In the genomic region with DNA sequence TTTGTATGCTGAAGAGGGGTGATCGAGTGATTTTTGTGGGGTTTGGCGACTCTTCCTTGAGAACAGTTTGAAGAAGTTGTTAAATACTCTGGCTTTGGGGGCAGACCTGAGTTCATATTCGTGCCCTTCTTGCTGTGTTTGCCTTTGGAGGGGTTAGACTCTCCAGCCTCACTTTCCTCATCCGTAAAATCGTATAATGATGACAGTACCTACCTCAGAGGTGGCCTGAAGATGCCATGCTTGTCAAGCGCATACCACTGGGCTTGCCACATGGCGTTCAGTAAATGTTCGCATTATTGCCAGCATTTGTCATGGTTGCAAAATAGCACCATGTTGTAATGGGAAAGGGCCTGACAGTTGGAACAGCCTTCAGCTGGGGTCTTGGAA, we compare ENCODE assay signal across 1 cellular context.
TF ChIP-seq lines count a peak whose summit lies in the region.

No MANE protein-coding gene starts in this region.

TF ChIP-seq in GM23338, 12 proteins besides CTCF, POLR2A, EP300 and RAD21 (continued from another document):
- TF ChIP-seq, protein P1, sequence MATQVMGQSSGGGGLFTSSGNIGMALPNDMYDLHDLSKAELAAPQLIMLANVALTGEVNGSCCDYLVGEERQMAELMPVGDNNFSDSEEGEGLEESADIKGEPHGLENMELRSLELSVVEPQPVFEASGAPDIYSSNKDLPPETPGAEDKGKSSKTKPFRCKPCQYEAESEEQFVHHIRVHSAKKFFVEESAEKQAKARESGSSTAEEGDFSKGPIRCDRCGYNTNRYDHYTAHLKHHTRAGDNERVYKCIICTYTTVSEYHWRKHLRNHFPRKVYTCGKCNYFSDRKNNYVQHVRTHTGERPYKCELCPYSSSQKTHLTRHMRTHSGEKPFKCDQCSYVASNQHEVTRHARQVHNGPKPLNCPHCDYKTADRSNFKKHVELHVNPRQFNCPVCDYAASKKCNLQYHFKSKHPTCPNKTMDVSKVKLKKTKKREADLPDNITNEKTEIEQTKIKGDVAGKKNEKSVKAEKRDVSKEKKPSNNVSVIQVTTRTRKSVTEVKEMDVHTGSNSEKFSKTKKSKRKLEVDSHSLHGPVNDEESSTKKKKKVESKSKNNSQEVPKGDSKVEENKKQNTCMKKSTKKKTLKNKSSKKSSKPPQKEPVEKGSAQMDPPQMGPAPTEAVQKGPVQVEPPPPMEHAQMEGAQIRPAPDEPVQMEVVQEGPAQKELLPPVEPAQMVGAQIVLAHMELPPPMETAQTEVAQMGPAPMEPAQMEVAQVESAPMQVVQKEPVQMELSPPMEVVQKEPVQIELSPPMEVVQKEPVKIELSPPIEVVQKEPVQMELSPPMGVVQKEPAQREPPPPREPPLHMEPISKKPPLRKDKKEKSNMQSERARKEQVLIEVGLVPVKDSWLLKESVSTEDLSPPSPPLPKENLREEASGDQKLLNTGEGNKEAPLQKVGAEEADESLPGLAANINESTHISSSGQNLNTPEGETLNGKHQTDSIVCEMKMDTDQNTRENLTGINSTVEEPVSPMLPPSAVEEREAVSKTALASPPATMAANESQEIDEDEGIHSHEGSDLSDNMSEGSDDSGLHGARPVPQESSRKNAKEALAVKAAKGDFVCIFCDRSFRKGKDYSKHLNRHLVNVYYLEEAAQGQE (IDR thresholded peaks at IDR 0.05; ENCODE audit: unreplicated experiment) = no peak
- TF ChIP-seq EZH2 (IDR thresholded peaks at IDR 0.05; ENCODE audit: low read depth, unreplicated experiment) (no peak), EZH2phosphoT487 (IDR thresholded peaks at IDR 0.05; ENCODE audit: unreplicated experiment) (no peak), POLR2AphosphoS5 (IDR thresholded peaks at IDR 0.05; ENCODE audit: low read depth) (no peak), ZNF114 (CRISPR knock-in tag; IDR thresholded peaks at IDR 0.05) (no peak), JUNB (IDR thresholded peaks at IDR 0.05; ENCODE audit: unreplicated experiment) (no peak), ZNF331 (CRISPR knock-in tag; IDR thresholded peaks at IDR 0.05; ENCODE audit: low read depth) (no peak), NANOG (IDR thresholded peaks at IDR 0.05; ENCODE audit: borderline replicate concordance) (no peak), STAT1 (IDR thresholded peaks at IDR 0.05; ENCODE audit: unreplicated experiment) (no peak)
- TF ChIP-seq, protein P2, sequence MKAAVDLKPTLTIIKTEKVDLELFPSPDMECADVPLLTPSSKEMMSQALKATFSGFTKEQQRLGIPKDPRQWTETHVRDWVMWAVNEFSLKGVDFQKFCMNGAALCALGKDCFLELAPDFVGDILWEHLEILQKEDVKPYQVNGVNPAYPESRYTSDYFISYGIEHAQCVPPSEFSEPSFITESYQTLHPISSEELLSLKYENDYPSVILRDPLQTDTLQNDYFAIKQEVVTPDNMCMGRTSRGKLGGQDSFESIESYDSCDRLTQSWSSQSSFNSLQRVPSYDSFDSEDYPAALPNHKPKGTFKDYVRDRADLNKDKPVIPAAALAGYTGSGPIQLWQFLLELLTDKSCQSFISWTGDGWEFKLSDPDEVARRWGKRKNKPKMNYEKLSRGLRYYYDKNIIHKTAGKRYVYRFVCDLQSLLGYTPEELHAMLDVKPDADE (IDR thresholded peaks at IDR 0.05) = no peak
- TF ChIP-seq, protein P3, sequence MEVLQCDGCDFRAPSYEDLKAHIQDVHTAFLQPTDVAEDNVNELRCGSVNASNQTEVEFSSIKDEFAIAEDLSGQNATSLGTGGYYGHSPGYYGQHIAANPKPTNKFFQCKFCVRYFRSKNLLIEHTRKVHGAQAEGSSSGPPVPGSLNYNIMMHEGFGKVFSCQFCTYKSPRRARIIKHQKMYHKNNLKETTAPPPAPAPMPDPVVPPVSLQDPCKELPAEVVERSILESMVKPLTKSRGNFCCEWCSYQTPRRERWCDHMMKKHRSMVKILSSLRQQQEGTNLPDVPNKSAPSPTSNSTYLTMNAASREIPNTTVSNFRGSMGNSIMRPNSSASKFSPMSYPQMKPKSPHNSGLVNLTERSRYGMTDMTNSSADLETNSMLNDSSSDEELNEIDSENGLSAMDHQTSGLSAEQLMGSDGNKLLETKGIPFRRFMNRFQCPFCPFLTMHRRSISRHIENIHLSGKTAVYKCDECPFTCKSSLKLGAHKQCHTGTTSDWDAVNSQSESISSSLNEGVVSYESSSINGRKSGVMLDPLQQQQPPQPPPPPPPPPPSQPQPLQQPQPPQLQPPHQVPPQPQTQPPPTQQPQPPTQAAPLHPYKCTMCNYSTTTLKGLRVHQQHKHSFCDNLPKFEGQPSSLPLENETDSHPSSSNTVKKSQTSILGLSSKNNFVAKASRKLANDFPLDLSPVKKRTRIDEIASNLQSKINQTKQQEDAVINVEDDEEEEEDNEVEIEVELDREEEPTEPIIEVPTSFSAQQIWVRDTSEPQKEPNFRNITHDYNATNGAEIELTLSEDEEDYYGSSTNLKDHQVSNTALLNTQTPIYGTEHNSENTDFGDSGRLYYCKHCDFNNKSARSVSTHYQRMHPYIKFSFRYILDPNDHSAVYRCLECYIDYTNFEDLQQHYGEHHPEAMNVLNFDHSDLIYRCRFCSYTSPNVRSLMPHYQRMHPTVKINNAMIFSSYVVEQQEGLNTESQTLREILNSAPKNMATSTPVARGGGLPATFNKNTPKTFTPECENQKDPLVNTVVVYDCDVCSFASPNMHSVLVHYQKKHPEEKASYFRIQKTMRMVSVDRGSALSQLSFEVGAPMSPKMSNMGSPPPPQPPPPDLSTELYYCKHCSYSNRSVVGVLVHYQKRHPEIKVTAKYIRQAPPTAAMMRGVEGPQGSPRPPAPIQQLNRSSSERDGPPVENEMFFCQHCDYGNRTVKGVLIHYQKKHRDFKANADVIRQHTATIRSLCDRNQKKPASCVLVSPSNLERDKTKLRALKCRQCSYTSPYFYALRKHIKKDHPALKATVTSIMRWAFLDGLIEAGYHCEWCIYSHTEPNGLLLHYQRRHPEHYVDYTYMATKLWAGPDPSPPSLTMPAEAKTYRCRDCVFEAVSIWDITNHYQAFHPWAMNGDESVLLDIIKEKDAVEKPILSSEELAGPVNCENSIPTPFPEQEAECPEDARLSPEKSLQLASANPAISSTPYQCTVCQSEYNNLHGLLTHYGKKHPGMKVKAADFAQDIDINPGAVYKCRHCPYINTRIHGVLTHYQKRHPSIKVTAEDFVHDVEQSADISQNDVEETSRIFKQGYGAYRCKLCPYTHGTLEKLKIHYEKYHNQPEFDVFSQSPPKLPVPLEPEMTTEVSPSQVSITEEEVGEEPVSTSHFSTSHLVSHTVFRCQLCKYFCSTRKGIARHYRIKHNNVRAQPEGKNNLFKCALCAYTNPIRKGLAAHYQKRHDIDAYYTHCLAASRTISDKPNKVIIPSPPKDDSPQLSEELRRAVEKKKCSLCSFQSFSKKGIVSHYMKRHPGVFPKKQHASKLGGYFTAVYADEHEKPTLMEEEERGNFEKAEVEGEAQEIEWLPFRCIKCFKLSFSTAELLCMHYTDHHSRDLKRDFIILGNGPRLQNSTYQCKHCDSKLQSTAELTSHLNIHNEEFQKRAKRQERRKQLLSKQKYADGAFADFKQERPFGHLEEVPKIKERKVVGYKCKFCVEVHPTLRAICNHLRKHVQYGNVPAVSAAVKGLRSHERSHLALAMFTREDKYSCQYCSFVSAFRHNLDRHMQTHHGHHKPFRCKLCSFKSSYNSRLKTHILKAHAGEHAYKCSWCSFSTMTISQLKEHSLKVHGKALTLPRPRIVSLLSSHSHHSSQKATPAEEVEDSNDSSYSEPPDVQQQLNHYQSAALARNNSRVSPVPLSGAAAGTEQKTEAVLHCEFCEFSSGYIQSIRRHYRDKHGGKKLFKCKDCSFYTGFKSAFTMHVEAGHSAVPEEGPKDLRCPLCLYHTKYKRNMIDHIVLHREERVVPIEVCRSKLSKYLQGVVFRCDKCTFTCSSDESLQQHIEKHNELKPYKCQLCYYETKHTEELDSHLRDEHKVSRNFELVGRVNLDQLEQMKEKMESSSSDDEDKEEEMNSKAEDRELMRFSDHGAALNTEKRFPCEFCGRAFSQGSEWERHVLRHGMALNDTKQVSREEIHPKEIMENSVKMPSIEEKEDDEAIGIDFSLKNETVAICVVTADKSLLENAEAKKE (CRISPR knock-in tag; IDR thresholded peaks at IDR 0.05) = no peak
